Comparison of ENCODE assay signal across 16 cellular contexts in genomic region chr6:30518505-30518850, GRCh38. TPM values are rescaled to one million over a fixed set of nuclear protein-coding genes. Genes with fewer than 3 reads are reported as not detected.
DNase-seq lines count a peak whose midpoint lies in the region; ATAC-seq and TF ChIP-seq lines count a peak whose summit lies in the region.
"Had no signal": no experiment of that assay in that cellular context is flagged by ENCODE, and none has a peak within 500 bp of the region (broad histone marks: within the 10 kb centered on the region; RNA-seq: fewer than 3 reads in every experiment).

No MANE protein-coding gene starts in this region.

- no peak for TF ChIP-seq CTCF in glutamatergic neuron (IDR thresholded peaks at IDR 0.05; ENCODE audit: partially characterized antibody, unreplicated experiment)

- H3K9me3 ChIP-seq in CD8-positive, alpha-beta memory T cell (ENCODE audit: low read length), result peaks cover 4% of the 10 kb centered on the region
- H3K9me3 ChIP-seq: prostate gland had no signal

- CTCF ChIA-PET in CD8-positive, alpha-beta memory T cell (lab: Charles Lee), result interaction anchor here (0.8 to 12.3 kb wide), 7 partner anchors 10 to 36 kb away, joined by 3 to 113 read pairs (median 6); no protein-coding TSS in a partner anchor
- CTCF ChIA-PET in activated CD4-positive, alpha-beta memory T cell treated with anti-CD3 and anti-CD28 coated beads, Interleukin-2, amount 10 ng/mL, durations not matched to agents 7 days and 5 days (lab: Charles Lee), result interaction anchor here (0.9 to 1.3 kb wide), 9 partner anchors 9 to 161 kb away, joined by 3 to 9 read pairs (median 4); no protein-coding TSS in a partner anchor

- no peak for ATAC-seq in naive thymus-derived CD8-positive, alpha-beta T cell
- no peak for ATAC-seq in GM18517 (IDR thresholded peaks at IDR 0.05; ENCODE audit: unreplicated experiment)
- ATAC-seq: Right ventricle myocardium inferior had no signal

- H3K27me3 ChIP-seq in CD8-positive, alpha-beta memory T cell (ENCODE audit: insufficient read depth, low read length, poor library complexity, severe bottlenecking), result no peaks in the 10 kb centered on the region

- peak overlapping the region; percentile 10 for H3K4me3 ChIP-seq in CD8-positive, alpha-beta memory T cell (ENCODE audit: low read length)
- H3K4me3 ChIP-seq: prostate gland had no signal

- DNase-seq in NCI-H2029 (lab: John Stamatoyannopoulos, UW), result peak; percentile 12
- no peak for DNase-seq in NCI-H2029 treated with DMSO at 0.1 percent for 48 hours (lab: John Stamatoyannopoulos, UW)
- peak in 1 of 5 donors; percentile 64 for DNase-seq in CD8-positive, alpha-beta memory T cell
- DNase-seq in activated CD4-positive, alpha-beta memory T cell treated with anti-CD3 and anti-CD28 coated beads, Interleukin-2, amount 10 ng/mL, durations not matched to agents 7 days and 5 days, result no peak
- peak in 6 of 10 donors; percentile 36 to 84 (median 65) for DNase-seq in naive thymus-derived CD8-positive, alpha-beta T cell
- DNase-seq in central memory CD4-positive, alpha-beta T cell, result no peak
- DNase-seq in glutamatergic neuron, result no peak
- DNase-seq: 8988T; amygdala; midbrain; NCI-H1048; NCI-H2171; NK-92 treated with Interleukin-12 subunit alpha and Interleukin-12 subunit beta, amount 100 ng/mL, for 24 hours had no signal

- H3K4me1 ChIP-seq in CD8-positive, alpha-beta memory T cell (ENCODE audit: insufficient read depth, low read length), result peaks cover 41% of the 10 kb centered on the region
- H3K4me1 ChIP-seq: prostate gland had no signal

- peaks cover 39 to 47% (median 45%) of the 10 kb centered on the region in 3 donors for H3K4me1 Mint-ChIP-seq in CD8-positive, alpha-beta memory T cell
- peaks cover 42% of the 10 kb centered on the region for H3K4me1 Mint-ChIP-seq in activated CD4-positive, alpha-beta memory T cell treated with anti-CD3 and anti-CD28 coated beads, Interleukin-2, amount 10 ng/mL, durations not matched to agents 7 days and 5 days
- H3K4me1 Mint-ChIP-seq in naive thymus-derived CD8-positive, alpha-beta T cell, result peaks cover 17 to 71% (median 52%) of the 10 kb centered on the region in 4 donors
- H3K4me1 Mint-ChIP-seq in glutamatergic neuron (ENCODE audit: low read depth, unreplicated experiment), result no peaks in the 10 kb centered on the region

- no peaks in the 10 kb centered on the region for H3K36me3 ChIP-seq in CD8-positive, alpha-beta memory T cell (ENCODE audit: insufficient read depth, low read length)
- H3K36me3 ChIP-seq: prostate gland had no signal

- H3K4me3 Mint-ChIP-seq in CD8-positive, alpha-beta memory T cell, result peak overlapping the region in 3 of 7 donors; percentile 23 to 46 (median 36)
- H3K4me3 Mint-ChIP-seq in activated CD4-positive, alpha-beta memory T cell treated with anti-CD3 and anti-CD28 coated beads, Interleukin-2, amount 10 ng/mL, durations not matched to agents 7 days and 5 days, result no peak overlapping the region
- peak overlapping the region; percentile 16 to 80 (median 65) for H3K4me3 Mint-ChIP-seq in naive thymus-derived CD8-positive, alpha-beta T cell
- H3K4me3 Mint-ChIP-seq in glutamatergic neuron (ENCODE audit: unreplicated experiment), result no peak overlapping the region

- H3K27me3 Mint-ChIP-seq in CD8-positive, alpha-beta memory T cell, result no peaks in the 10 kb centered on the region
- peaks cover 7% of the 10 kb centered on the region for H3K27me3 Mint-ChIP-seq in activated CD4-positive, alpha-beta memory T cell treated with anti-CD3 and anti-CD28 coated beads, Interleukin-2, amount 10 ng/mL, durations not matched to agents 7 days and 5 days
- H3K27me3 Mint-ChIP-seq in naive thymus-derived CD8-positive, alpha-beta T cell, result no peaks in the 10 kb centered on the region
- H3K27me3 Mint-ChIP-seq in glutamatergic neuron (ENCODE audit: unreplicated experiment), result peaks cover 3% of the 10 kb centered on the region

- peak overlapping the region in 6 of 8 donors; percentile 24 to 88 (median 57) for H3K27ac Mint-ChIP-seq in CD8-positive, alpha-beta memory T cell
- H3K27ac Mint-ChIP-seq in activated CD4-positive, alpha-beta memory T cell treated with anti-CD3 and anti-CD28 coated beads, Interleukin-2, amount 10 ng/mL, durations not matched to agents 7 days and 5 days, result peak overlapping the region; percentile 66
- peak overlapping the region; percentile 67 to 96 (median 93) for H3K27ac Mint-ChIP-seq in naive thymus-derived CD8-positive, alpha-beta T cell
- no peak overlapping the region for H3K27ac Mint-ChIP-seq in glutamatergic neuron (ENCODE audit: unreplicated experiment)

- H3K36me3 Mint-ChIP-seq in CD8-positive, alpha-beta memory T cell, result peaks cover 0 to 27% (median 3%) of the 10 kb centered on the region in 3 donors
- peaks cover 33% of the 10 kb centered on the region for H3K36me3 Mint-ChIP-seq in activated CD4-positive, alpha-beta memory T cell treated with anti-CD3 and anti-CD28 coated beads, Interleukin-2, amount 10 ng/mL, durations not matched to agents 7 days and 5 days (ENCODE audit: low read depth)
- H3K36me3 Mint-ChIP-seq in naive thymus-derived CD8-positive, alpha-beta T cell, result peaks cover 0 to 31% (median 30%) of the 10 kb centered on the region in 3 donors
- no peaks in the 10 kb centered on the region for H3K36me3 Mint-ChIP-seq in glutamatergic neuron (ENCODE audit: unreplicated experiment)

- peaks cover 3 to 14% (median 8%) of the 10 kb centered on the region in 5 donors for H3K9me3 Mint-ChIP-seq in CD8-positive, alpha-beta memory T cell
- peaks cover 17% of the 10 kb centered on the region for H3K9me3 Mint-ChIP-seq in activated CD4-positive, alpha-beta memory T cell treated with anti-CD3 and anti-CD28 coated beads, Interleukin-2, amount 10 ng/mL, durations not matched to agents 7 days and 5 days
- peaks cover 8 to 49% (median 20%) of the 10 kb centered on the region in 9 donors for H3K9me3 Mint-ChIP-seq in naive thymus-derived CD8-positive, alpha-beta T cell
- peaks cover 3% of the 10 kb centered on the region for H3K9me3 Mint-ChIP-seq in glutamatergic neuron (ENCODE audit: unreplicated experiment)

- POLR2A ChIA-PET in CD8-positive, alpha-beta memory T cell (lab: Charles Lee), result interaction anchor here (0.7 to 1.4 kb wide), 3 partner anchors 10 to 310 kb away, joined by 3 to 6 read pairs (median 4); no protein-coding TSS in a partner anchor
- POLR2A ChIA-PET in activated CD4-positive, alpha-beta memory T cell treated with anti-CD3 and anti-CD28 coated beads, Interleukin-2, amount 10 ng/mL, durations not matched to agents 7 days and 5 days (lab: Charles Lee), result interaction anchor here (0.8 to 3.8 kb wide), 6 partner anchors 9 to 68 kb away, joined by 3 to 32 read pairs (median 5); no protein-coding TSS in a partner anchor
- POLR2A ChIA-PET in naive thymus-derived CD8-positive, alpha-beta T cell (lab: Charles Lee), result interaction anchor here (0.6 to 11.7 kb wide), 14 partner anchors 9 to 110 kb away, joined by 3 to 210 read pairs (median 11); partner anchors contain the start of genes GNL1 and PRR3

- no peak overlapping the region for H3K27ac ChIP-seq in CD8-positive, alpha-beta memory T cell (ENCODE audit: low read depth, low read length)
- H3K27ac ChIP-seq: prostate gland had no signal

RNA-seq across cellular contexts. Expression of gene HLA-E, which starts 29.2 kb away (rescaled TPM):
- total RNA-seq in CD8-positive, alpha-beta memory T cell, result 100 to 1,000 TPM; 502 to 511 TPM
- 2,881 TPM for polyA plus RNA-seq in CD8-positive, alpha-beta memory T cell
- total RNA-seq in activated CD4-positive, alpha-beta memory T cell treated with anti-CD3 and anti-CD28 coated beads, Interleukin-2, amount 10 ng/mL, durations not matched to agents 7 days and 5 days, result 100 to 1,000 TPM; 757 to 767 TPM
- 1,000 to 10,000 TPM; 1,291 to 1,305 TPM for total RNA-seq in naive thymus-derived CD8-positive, alpha-beta T cell
- polyA plus RNA-seq in naive thymus-derived CD8-positive, alpha-beta T cell, result 1,000 to 10,000 TPM; 2,699 to 2,977 (median 2,826) TPM
- 18.1 TPM for total RNA-seq in glutamatergic neuron (ENCODE audit: unreplicated experiment)

RNA-seq across cellular contexts. Expression of gene GNL1, which starts 37.8 kb away (rescaled TPM):
- 100 to 1,000 TPM; 100 to 102 TPM for total RNA-seq in CD8-positive, alpha-beta memory T cell
- 49.8 TPM for polyA plus RNA-seq in CD8-positive, alpha-beta memory T cell
- 10 to 100 TPM; 62.1 to 70.8 TPM for total RNA-seq in activated CD4-positive, alpha-beta memory T cell treated with anti-CD3 and anti-CD28 coated beads, Interleukin-2, amount 10 ng/mL, durations not matched to agents 7 days and 5 days
- 10 to 100 TPM; 78.0 to 80.7 TPM for total RNA-seq in naive thymus-derived CD8-positive, alpha-beta T cell
- polyA plus RNA-seq in naive thymus-derived CD8-positive, alpha-beta T cell, result 10 to 100 TPM; 24.7 to 34.1 (median 28.7) TPM
- total RNA-seq in glutamatergic neuron (ENCODE audit: unreplicated experiment), result 42.1 TPM

RNA-seq across cellular contexts. Expression of gene PRR3, which starts 38.6 kb away (rescaled TPM):
- total RNA-seq in CD8-positive, alpha-beta memory T cell, result 10 to 100 TPM; 28.2 to 28.9 TPM
- 8.9 TPM for polyA plus RNA-seq in CD8-positive, alpha-beta memory T cell
- 10 to 100 TPM; 15.3 TPM for total RNA-seq in activated CD4-positive, alpha-beta memory T cell treated with anti-CD3 and anti-CD28 coated beads, Interleukin-2, amount 10 ng/mL, durations not matched to agents 7 days and 5 days
- total RNA-seq in naive thymus-derived CD8-positive, alpha-beta T cell, result 10 to 100 TPM; 28.4 to 28.9 TPM
- polyA plus RNA-seq in naive thymus-derived CD8-positive, alpha-beta T cell, result 10 to 100 TPM in 1 of 3 donors, 1 to 10 TPM in 2; 7.9 to 12.7 (median 8.6) TPM
- total RNA-seq in glutamatergic neuron (ENCODE audit: unreplicated experiment), result 34.7 TPM

RNA-seq across cellular contexts. Expression of gene ABCF1, which starts 52.8 kb away (rescaled TPM):
- total RNA-seq in CD8-positive, alpha-beta memory T cell, result 100 to 1,000 TPM; 127 to 133 TPM
- 54.0 TPM for polyA plus RNA-seq in CD8-positive, alpha-beta memory T cell
- 10 to 100 TPM; 64.3 to 65.2 TPM for total RNA-seq in activated CD4-positive, alpha-beta memory T cell treated with anti-CD3 and anti-CD28 coated beads, Interleukin-2, amount 10 ng/mL, durations not matched to agents 7 days and 5 days
- 10 to 100 TPM; 68.6 to 71.3 TPM for total RNA-seq in naive thymus-derived CD8-positive, alpha-beta T cell
- polyA plus RNA-seq in naive thymus-derived CD8-positive, alpha-beta T cell, result 10 to 100 TPM; 19.1 to 43.1 (median 30.5) TPM
- total RNA-seq in glutamatergic neuron (ENCODE audit: unreplicated experiment), result 62.7 TPM

Comparison
In these comparisons a context has a peak if more than half of its experiments do, and no peak if none do; other contexts are left out.
1. DNase-seq: peak in NCI-H2029 (single experiment) and naive thymus-derived CD8-positive, alpha-beta T cell (6 of 10); none in NCI-H2029 treated with DMSO at 0.1 percent for 48 hours (single experiment), activated CD4-positive, alpha-beta memory T cell treated with anti-CD3 and anti-CD28 coated beads, Interleukin-2, amount 10 ng/mL, durations not matched to agents 7 days and 5 days (single experiment), central memory CD4-positive, alpha-beta T cell (single experiment) and glutamatergic neuron (single experiment).
2. H3K4me3 Mint-ChIP-seq: peak in naive thymus-derived CD8-positive, alpha-beta T cell (10 of 10); none in activated CD4-positive, alpha-beta memory T cell treated with anti-CD3 and anti-CD28 coated beads, Interleukin-2, amount 10 ng/mL, durations not matched to agents 7 days and 5 days (single experiment) and glutamatergic neuron (single experiment).
3. RNA of gene HLA-E, which starts 29.2 kb away (total RNA-seq): 1,291 to 1,305 TPM in naive thymus-derived CD8-positive, alpha-beta T cell, 757 to 767 TPM in activated CD4-positive, alpha-beta memory T cell treated with anti-CD3 and anti-CD28 coated beads, Interleukin-2, amount 10 ng/mL, durations not matched to agents 7 days and 5 days and 502 to 511 TPM in CD8-positive, alpha-beta memory T cell; 18.1 TPM in glutamatergic neuron (single experiment); every median in the first group is over 10 times any median in the second.